Comparison of ENCODE assay signal across 10 cellular contexts in the genomic region with DNA sequence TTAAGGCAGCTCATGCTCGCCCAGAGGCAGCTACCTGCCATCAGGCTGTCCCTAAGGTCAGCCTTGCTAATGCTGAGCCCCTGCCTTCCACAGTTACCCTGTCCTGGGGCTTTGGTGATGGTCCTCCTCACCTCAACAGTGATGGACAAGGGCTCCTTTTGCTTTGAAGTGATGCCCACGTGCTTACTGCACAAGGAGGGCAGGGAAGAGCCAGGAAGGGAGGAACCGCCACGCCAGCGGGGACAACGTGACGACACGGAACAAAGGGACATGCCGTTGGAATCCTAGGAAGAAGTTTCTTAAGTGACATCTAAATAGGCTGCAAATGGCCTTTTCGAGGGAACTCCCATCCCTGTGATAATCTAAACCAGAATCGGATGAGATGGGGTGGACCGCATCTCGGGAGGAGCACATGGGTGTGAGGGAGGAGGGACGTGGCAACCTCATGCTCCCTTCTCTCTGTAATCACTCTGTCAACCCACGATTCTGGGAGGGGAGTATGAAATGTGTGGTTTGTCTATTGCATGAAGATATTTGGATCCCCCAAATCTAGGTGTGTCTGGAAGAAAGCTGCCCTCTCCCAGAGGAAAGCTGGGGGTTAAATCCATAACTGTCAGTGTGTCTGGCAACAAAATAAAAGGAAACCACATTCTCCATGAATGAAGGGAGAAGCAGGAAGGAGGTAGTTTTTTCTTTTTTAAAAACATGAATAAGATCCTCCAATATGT.
DNase-seq lines count a peak whose midpoint lies in the region; ATAC-seq and TF ChIP-seq lines count a peak whose summit lies in the region.
"Had no signal": no experiment of that assay in that cellular context is flagged by ENCODE, and none has a peak within 500 bp of the region (broad histone marks: within the 10 kb centered on the region; RNA-seq: fewer than 3 reads in every experiment).

No MANE protein-coding gene starts in this region.

- H3K4me2 ChIP-seq in mesenchymal stem cell (ENCODE audit: low read length, poor library complexity, severe bottlenecking): no peak overlapping the region

- peak overlapping the region; percentile 22 for H2BK5ac ChIP-seq in mesenchymal stem cell (ENCODE audit: low read depth, low read length, poor library complexity, severe bottlenecking)

- WGBS in mesenchymal stem cell: 90% methylated on average over 14 of the region's 15 CpGs

- H3K9me3 ChIP-seq in mesenchymal stem cell (ENCODE audit: control insufficient read depth, low read length) (no peaks in the 10 kb centered on the region), subcutaneous abdominal adipose tissue (ENCODE audit: control insufficient read depth in 5 of 5, low read length in 5 of 5) (no peaks in the 10 kb centered on the region)

- peak overlapping the region; percentile 82 for H2BK15ac ChIP-seq in mesenchymal stem cell (ENCODE audit: low read depth, poor library complexity, severe bottlenecking)

- DNase-seq in HFF-Myc (ENCODE audit: extremely low read depth, low read depth): peak; percentile 45
- DNase-seq in brain microvascular endothelial cell: no peak
- no peak for DNase-seq in mesenchymal stem cell
- DNase-seq in NCI-H2081 treated with DMSO at 0.1 percent for 48 hours (lab: John Stamatoyannopoulos, UW): no peak
- no peak for DNase-seq in erythroblast (lab: John Stamatoyannopoulos, UW)
- DNase-seq: stimulated activated CD4-positive, alpha-beta T cell treated with anti-CD3 and anti-CD28 coated beads, Interleukin-12 subunit alpha, Interleukin-12 subunit beta, amount 100 ng/mL, for 4 hours had no signal

- no peaks in the 10 kb centered on the region for H3K27me3 ChIP-seq in brain microvascular endothelial cell (replicated peaks)
- no peaks in the 10 kb centered on the region for H3K27me3 ChIP-seq in mesenchymal stem cell (ENCODE audit: control insufficient read depth in 1 of 2, insufficient read depth in 1 of 2, low read length in 2 of 2)
- no peaks in the 10 kb centered on the region for H3K27me3 ChIP-seq in subcutaneous abdominal adipose tissue (ENCODE audit: control insufficient read depth in 5 of 5, insufficient read depth in 4 of 5, low read length in 5 of 5)

- no peak overlapping the region for H3K23ac ChIP-seq in mesenchymal stem cell (ENCODE audit: low read length in 2 of 2)

- H3K14ac ChIP-seq in mesenchymal stem cell (ENCODE audit: low read length in 2 of 2): no peak overlapping the region

- peak overlapping the region; percentile 5 to 52 for H3K4ac ChIP-seq in mesenchymal stem cell (ENCODE audit: low read depth in 1 of 2, low read length in 2 of 2)

- no peak for ATAC-seq in GM19328 (IDR thresholded peaks at IDR 0.05; ENCODE audit: unreplicated experiment)
- no peak for ATAC-seq in HG03097 (IDR thresholded peaks at IDR 0.05; ENCODE audit: low FRiP score, unreplicated experiment)
- ATAC-seq: activated CD4-positive, CD25-positive, alpha-beta regulatory T cell treated with anti-CD3 and anti-CD28 coated beads, Interleukin-2, amount 50 U/mL, for 24 hours had no signal

- no peak for TF ChIP-seq CTCF in HFF-Myc (IDR thresholded peaks at IDR 0.05; ENCODE audit: low read depth, low read length, missing control alignments)
- no peak for TF ChIP-seq CTCF in brain microvascular endothelial cell (IDR thresholded peaks at IDR 0.05; ENCODE audit: low read depth, low read length, missing control alignments)

- H2AFZ ChIP-seq in mesenchymal stem cell (ENCODE audit: low read depth, low read length): no peak overlapping the region

- peak overlapping the region; percentile 76 to 86 for H3K18ac ChIP-seq in mesenchymal stem cell (ENCODE audit: low read depth in 1 of 2, low read length in 2 of 2)

- H3K4me1 ChIP-seq in mesenchymal stem cell (ENCODE audit: control insufficient read depth, insufficient read depth, low read depth, low read length): peaks cover 40% of the 10 kb centered on the region
- H3K4me1 ChIP-seq in subcutaneous abdominal adipose tissue (ENCODE audit: control insufficient read depth in 5 of 5, insufficient read depth in 5 of 5, low read length in 5 of 5): peaks cover 63 to 99% (median 92%) of the 10 kb centered on the region in 5 donors

- peak overlapping the region; percentile 52 for H4K8ac ChIP-seq in mesenchymal stem cell (ENCODE audit: low read length)

- H3K27ac ChIP-seq in brain microvascular endothelial cell (peak overlapping the region; percentile 99), mesenchymal stem cell (ENCODE audit: low read length, poor library complexity, severe bottlenecking) (peak overlapping the region; percentile 94), subcutaneous abdominal adipose tissue (ENCODE audit: low read depth, low read length) (peak overlapping the region; percentile 94)

- in situ Hi-C loops in brain microvascular endothelial cell (cut with HindIII; ENCODE audit: low pct_ligation_motif_present, low sequenced_read_pairs): no loop called here

- H3K9ac ChIP-seq in mesenchymal stem cell (ENCODE audit: low read length) (peak overlapping the region; percentile 93), subcutaneous abdominal adipose tissue (ENCODE audit: low read length in 5 of 5) (peak overlapping the region in 1 of 5 donors; percentile 48)

- peak overlapping the region; percentile 58 for H2AK5ac ChIP-seq in mesenchymal stem cell (ENCODE audit: low read length, severe bottlenecking)

- H2BK120ac ChIP-seq in mesenchymal stem cell (ENCODE audit: low read depth, low read length): peak overlapping the region; percentile 51

- no peaks in the 10 kb centered on the region for H3K79me1 ChIP-seq in mesenchymal stem cell (replicated peaks; ENCODE audit: low read length, poor library complexity, severe bottlenecking)

- peak overlapping the region; percentile 95 for H4K91ac ChIP-seq in mesenchymal stem cell (ENCODE audit: low read length)

- H3K36me3 ChIP-seq in brain microvascular endothelial cell (replicated peaks): no peaks in the 10 kb centered on the region
- no peaks in the 10 kb centered on the region for H3K36me3 ChIP-seq in mesenchymal stem cell (ENCODE audit: control insufficient read depth in 1 of 2, insufficient read depth in 2 of 2, low read depth in 1 of 2, low read length in 2 of 2)
- H3K36me3 ChIP-seq in subcutaneous abdominal adipose tissue (ENCODE audit: control insufficient read depth in 5 of 5, insufficient read depth in 5 of 5, low read length in 5 of 5): no peaks in the 10 kb centered on the region

- peak overlapping the region; percentile 88 to 96 for H2BK12ac ChIP-seq in mesenchymal stem cell (ENCODE audit: low read length in 2 of 2)

- no peak for TF ChIP-seq POLR2A in erythroblast (IDR thresholded peaks at IDR 0.05; ENCODE audit: low read length)

- H3K4me3 ChIP-seq in HFF-Myc (replicated peaks; ENCODE audit: low read depth, low read length) (no peak overlapping the region), brain microvascular endothelial cell (ENCODE audit: low read depth, low read length) (no peak overlapping the region), mesenchymal stem cell (ENCODE audit: insufficient read depth in 1 of 2, low read depth in 1 of 2, low read length in 2 of 2) (peak overlapping the region in 1 of 2 experiments; percentile 61), subcutaneous abdominal adipose tissue (ENCODE audit: low read depth in 1 of 5, low read length in 5 of 5) (peak overlapping the region in 1 of 5 donors; percentile 1)
